In genomic region chr6:124964764-124965105, GRCh38 we compare ENCODE assay signal across 9 cellular contexts. TPM values are rescaled to one million over a fixed set of nuclear protein-coding genes. Genes with fewer than 3 reads are reported as not detected.
A peak's percentile ranks its signal among the peaks of the same experiment; 100 is the strongest.
DNase-seq lines count a peak whose midpoint lies in the region; ATAC-seq and TF ChIP-seq lines count a peak whose summit lies in the region.
"Had no signal": no experiment of that assay in that cellular context is flagged by ENCODE, and none has a peak within 500 bp of the region (broad histone marks: within the 10 kb centered on the region; RNA-seq: fewer than 3 reads in every experiment).

No MANE protein-coding gene starts in this region.

- peaks cover 0 to 3% of the 10 kb centered on the region in 2 experiments; a peak in 1 of 4 replicates for H3K36me3 ChIP-seq in HCT116 (ENCODE audit: control insufficient read depth in 1 of 2, insufficient read depth in 2 of 2, low read length in 2 of 2)
- H3K36me3 ChIP-seq in kidney epithelial cell (ENCODE audit: control insufficient read depth, insufficient read depth, low read length): no peaks in the 10 kb centered on the region
- H3K36me3 ChIP-seq in smooth muscle cell (ENCODE audit: low read depth): no peaks in the 10 kb centered on the region

- peaks cover 8% of the 10 kb centered on the region for H3K36me3 Mint-ChIP-seq in brain
- peaks cover 2% of the 10 kb centered on the region for H3K36me3 Mint-ChIP-seq in activated CD8-positive, alpha-beta memory T cell treated with anti-CD3 and anti-CD28 coated beads, Interleukin-2, amount 10 ng/mL, durations not matched to agents 7 days and 5 days

- peak overlapping the region; percentile 84 to 97 (median 89) for H3K4me3 Mint-ChIP-seq in brain
- H3K4me3 Mint-ChIP-seq in activated CD8-positive, alpha-beta memory T cell treated with anti-CD3 and anti-CD28 coated beads, Interleukin-2, amount 10 ng/mL, durations not matched to agents 7 days and 5 days: no peak overlapping the region

- H3K9me3 Mint-ChIP-seq in brain: no peaks in the 10 kb centered on the region
- no peaks in the 10 kb centered on the region for H3K9me3 Mint-ChIP-seq in activated CD8-positive, alpha-beta memory T cell treated with anti-CD3 and anti-CD28 coated beads, Interleukin-2, amount 10 ng/mL, durations not matched to agents 7 days and 5 days (ENCODE audit: low read depth)

- H3K4me1 ChIP-seq in HCT116 (ENCODE audit: control insufficient read depth in 1 of 2, insufficient read depth in 2 of 2, low read length in 2 of 2) (peaks cover 34 to 57% of the 10 kb centered on the region in 2 experiments), smooth muscle cell (ENCODE audit: low read depth) (peaks cover 23% of the 10 kb centered on the region)

- peak overlapping the region; percentile 4 to 66; a peak in 1 of 4 replicates for H3K4me3 ChIP-seq in HCT116 (replicated peaks in 1 of 2; ENCODE audit: low read depth in 1 of 2, low read length in 2 of 2)
- H3K4me3 ChIP-seq in kidney epithelial cell (ENCODE audit: low read depth, low read length): peak overlapping the region; percentile 86
- H3K4me3 ChIP-seq in smooth muscle cell: peak overlapping the region; percentile 93

- peaks cover 63% of the 10 kb centered on the region for H3K79me2 ChIP-seq in HCT116 (ENCODE audit: insufficient read depth, low read length)
- H3K79me2 ChIP-seq in smooth muscle cell (ENCODE audit: low read depth): peaks cover 83% of the 10 kb centered on the region

- H3K9me2 ChIP-seq in HCT116 (ENCODE audit: insufficient read depth): no peaks in the 10 kb centered on the region

- H2AFZ ChIP-seq in HCT116 (ENCODE audit: low read depth, low read length, poor library complexity, severe bottlenecking): no peak overlapping the region
- no peak overlapping the region for H2AFZ ChIP-seq in smooth muscle cell (ENCODE audit: low read depth)

- TF ChIP-seq POLR2A in HCT116 (IDR thresholded peaks at IDR 0.05; ENCODE audit: borderline replicate concordance, extremely low read depth, insufficient read depth, insufficient read length): no peak

- no peak for TF ChIP-seq CTCF in HCT116 (IDR thresholded peaks at IDR 0.05 in 2 of 3, conservative IDR thresholded peaks at IDR 0.05 in 1 of 3; ENCODE audit: borderline replicate concordance in 1 of 3, insufficient read depth in 1 of 3, low read depth in 2 of 3, low read length in 2 of 3)
- no peak for TF ChIP-seq CTCF in brain (conservative IDR thresholded peaks at IDR 0.05)
- TF ChIP-seq CTCF in kidney epithelial cell (IDR thresholded peaks at IDR 0.05; ENCODE audit: insufficient read depth, low read length, poor library complexity, severe bottlenecking): no peak
- no peak for TF ChIP-seq CTCF in smooth muscle cell (IDR thresholded peaks at IDR 0.05; ENCODE audit: borderline replicate concordance, insufficient read depth, poor library complexity, severe bottlenecking)

- no peak for TF ChIP-seq RAD21 in HCT116 (IDR thresholded peaks at IDR 0.05; ENCODE audit: low read depth)

- H3K27ac ChIP-seq in HCT116 (ENCODE audit: low read depth, low read length): no peak overlapping the region
- H3K27ac ChIP-seq in smooth muscle cell (ENCODE audit: low read depth): peak overlapping the region; percentile 89

- no peak overlapping the region for H3K9ac ChIP-seq in HCT116 (ENCODE audit: low read length)
- peak overlapping the region; percentile 87 for H3K9ac ChIP-seq in smooth muscle cell (ENCODE audit: low read depth)

- POLR2A ChIA-PET in HCT116 (lab: Charles Lee): no interaction called here

- RAD21 ChIA-PET in HCT116 (lab: Charles Lee; ENCODE audit: low non-redundant PET in 1 of 2, low total read pairs in 2 of 2, uncharacterized antibody in 2 of 2, unreplicated experiment in 2 of 2): no interaction called here

- no peaks in the 10 kb centered on the region for H4K20me1 ChIP-seq in HCT116 (ENCODE audit: insufficient read depth)
- peaks cover 46% of the 10 kb centered on the region for H4K20me1 ChIP-seq in smooth muscle cell (ENCODE audit: low read depth)

- H3F3A ChIP-seq in smooth muscle cell (ENCODE audit: low read depth): peaks cover 19% of the 10 kb centered on the region

- H3K27me3 Mint-ChIP-seq in brain: no peaks in the 10 kb centered on the region
- H3K27me3 Mint-ChIP-seq in activated CD8-positive, alpha-beta memory T cell treated with anti-CD3 and anti-CD28 coated beads, Interleukin-2, amount 10 ng/mL, durations not matched to agents 7 days and 5 days: peaks cover 46% of the 10 kb centered on the region

- H3K9me3 ChIP-seq in HCT116 (ENCODE audit: control insufficient read depth in 1 of 2, insufficient read depth in 1 of 2, low read depth in 1 of 2, low read length in 2 of 2) (no peaks in the 10 kb centered on the region), smooth muscle cell (replicated peaks; ENCODE audit: low read depth) (no peaks in the 10 kb centered on the region)

- DNase-seq in HCT116 (ENCODE audit: low read depth, low spot score) (no peak), kidney epithelial cell (ENCODE audit: low read depth) (no peak), smooth muscle cell (lab: John Stamatoyannopoulos, UW; ENCODE audit: unreplicated experiment) (no peak)
- DNase-seq in activated CD8-positive, alpha-beta memory T cell treated with anti-CD3 and anti-CD28 coated beads, Interleukin-2, amount 10 ng/mL, durations not matched to agents 7 days and 5 days: no peak
- no peak for DNase-seq in activated T-cell treated with anti-CD3 and anti-CD28 coated beads, Interleukin-2, amount 50 U/mL, for 1 hour
- DNase-seq: activated CD4-positive, alpha-beta T cell treated with anti-CD3 and anti-CD28 coated beads for 4 hours had no signal

- H3K27me3 ChIP-seq in HCT116 (ENCODE audit: insufficient read depth, low read length) (no peaks in the 10 kb centered on the region), kidney epithelial cell (ENCODE audit: control insufficient read depth, insufficient read depth, low read length) (no peaks in the 10 kb centered on the region), smooth muscle cell (ENCODE audit: low read depth) (no peaks in the 10 kb centered on the region)

- H3K4me1 Mint-ChIP-seq in brain: peaks cover 69% of the 10 kb centered on the region
- H3K4me1 Mint-ChIP-seq in activated CD8-positive, alpha-beta memory T cell treated with anti-CD3 and anti-CD28 coated beads, Interleukin-2, amount 10 ng/mL, durations not matched to agents 7 days and 5 days: peaks cover 10% of the 10 kb centered on the region

- peak overlapping the region in 2 of 5 experiments; percentile 96 to 99 for H3K27ac Mint-ChIP-seq in brain
- H3K27ac Mint-ChIP-seq in activated CD8-positive, alpha-beta memory T cell treated with anti-CD3 and anti-CD28 coated beads, Interleukin-2, amount 10 ng/mL, durations not matched to agents 7 days and 5 days: no peak overlapping the region

- intact Hi-C loops in HCT116 (cut with micrococcal nuclease): loop anchor here (10.0 kb wide), 1 partner anchor 140 kb away; no protein-coding TSS in a partner anchor

- CTCF ChIA-PET in HCT116 (lab: Charles Lee): no interaction called here
- CTCF ChIA-PET in activated CD8-positive, alpha-beta memory T cell treated with anti-CD3 and anti-CD28 coated beads, Interleukin-2, amount 10 ng/mL, durations not matched to agents 7 days and 5 days (lab: Charles Lee): no interaction called here

- BruUV-seq in HCT116 (replicated peaks; lab: Mats Ljungman, UMichigan): no TSS peak

- WGBS in smooth muscle cell (ENCODE audit: low lambda C conversion rate): 13% methylated on average over 3 of the region's 3 CpGs

- H3K4me2 ChIP-seq in HCT116 (ENCODE audit: low read length): peak overlapping the region; percentile 93
- H3K4me2 ChIP-seq in smooth muscle cell: peak overlapping the region; percentile 86

- ATAC-seq in HCT116 (no peak), GM18511 (IDR thresholded peaks at IDR 0.05; ENCODE audit: unreplicated experiment) (no peak), HG03280 (IDR thresholded peaks at IDR 0.05; ENCODE audit: unreplicated experiment) (no peak)
- ATAC-seq in activated CD8-positive, alpha-beta memory T cell treated with anti-CD3 and anti-CD28 coated beads, Interleukin-2, amount 10 ng/mL, durations not matched to agents 7 days and 5 days: no peak

TF ChIP-seq in HCT116, 20 proteins besides CTCF, POLR2A, EP300 and RAD21:
- TF ChIP-seq FOSL1 (IDR thresholded peaks at IDR 0.05; ENCODE audit: low read depth) (no peak), ZNF274 (IDR thresholded peaks at IDR 0.05; ENCODE audit: low read depth, low read length) (no peak), EZH2phosphoT487 (IDR thresholded peaks at IDR 0.05; ENCODE audit: borderline replicate concordance) (no peak), EGR1 (IDR thresholded peaks at IDR 0.05; ENCODE audit: low read depth) (no peak), POLR2AphosphoS5 (IDR thresholded peaks at IDR 0.05; ENCODE audit: low read depth, low read length) (no peak)
- TF ChIP-seq, protein P1, sequence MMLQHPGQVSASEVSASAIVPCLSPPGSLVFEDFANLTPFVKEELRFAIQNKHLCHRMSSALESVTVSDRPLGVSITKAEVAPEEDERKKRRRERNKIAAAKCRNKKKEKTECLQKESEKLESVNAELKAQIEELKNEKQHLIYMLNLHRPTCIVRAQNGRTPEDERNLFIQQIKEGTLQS (IDR thresholded peaks at IDR 0.05): no peak

RNA-seq across cellular contexts. Expression of gene RNF217, which starts 2.5 kb away (rescaled TPM):
- 20.4 TPM for total RNA-seq in HCT116 (2021; ENCODE audit: unreplicated experiment)
- polyA plus RNA-seq in HCT116 (2012): 7.2 and 7.9 TPM in 2 replicates
- polyA plus RNA-seq in brain (ENCODE audit: insufficient read depth, low read depth, low replicate concordance): 0.41 TPM
- total RNA-seq in kidney epithelial cell: 22.1 and 23.8 TPM in 2 replicates
- total RNA-seq in smooth muscle cell: 89.7 and 127 TPM in 2 replicates
- polyA plus RNA-seq in smooth muscle cell: 15.6 and 25.7 TPM in 2 replicates
- under 1 TPM in 1 of 2 experiments, not detected in 1; 0.70 TPM for total RNA-seq in activated CD8-positive, alpha-beta memory T cell treated with anti-CD3 and anti-CD28 coated beads, Interleukin-2, amount 10 ng/mL, durations not matched to agents 7 days and 5 days

Comparison
In these comparisons a context has a peak if more than half of its experiments do, and no peak if none do; other contexts are left out.
1. H3K4me3 ChIP-seq: peak in every context shown above with its lines; median percentile 93 in smooth muscle cell; 86 in kidney epithelial cell; 35 in HCT116.
2. RNA of gene RNF217, which starts 2.5 kb away (total RNA-seq): 89.7 to 127 TPM in smooth muscle cell, 22.1 to 23.8 TPM in kidney epithelial cell and 20.4 TPM in HCT116 (single experiment); 0.70 TPM in activated CD8-positive, alpha-beta memory T cell treated with anti-CD3 and anti-CD28 coated beads, Interleukin-2, amount 10 ng/mL, durations not matched to agents 7 days and 5 days; every median in the first group is over 10 times any median in the second.